Comparison of ENCODE assay signal across 1 cellular context in the genomic region with DNA sequence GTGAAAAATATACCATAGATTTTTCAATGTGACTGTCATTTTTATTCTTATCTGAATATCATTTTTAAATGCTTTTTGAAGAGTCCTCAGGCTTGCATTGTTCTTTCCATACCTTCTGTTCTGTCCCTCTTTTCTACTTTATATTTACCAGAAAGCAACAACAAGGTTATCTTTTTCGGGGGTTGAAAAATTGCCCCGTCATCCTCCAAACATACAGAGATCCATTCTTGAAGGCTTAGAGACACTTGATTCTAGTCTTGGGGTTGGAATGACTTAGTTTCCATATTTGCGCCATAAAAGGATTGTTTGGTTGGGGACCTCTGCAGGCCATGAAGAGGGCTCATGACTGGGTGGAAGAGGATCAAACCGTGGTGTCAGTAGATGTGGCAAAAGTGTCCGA.
TF ChIP-seq lines count a peak whose summit lies in the region.

No MANE protein-coding gene starts in this region.

TF ChIP-seq in K562, 482 proteins besides CTCF, POLR2A, EP300 and RAD21 (continued from another document):
- TF ChIP-seq ZNF316 (IDR thresholded peaks at IDR 0.05) (peak; percentile 48; the same call in 1 of the 2 replicates), YY1 (IDR thresholded peaks at IDR 0.05; ENCODE audit: borderline replicate concordance in 1 of 3, control insufficient read depth in 1 of 3, extremely low read depth in 1 of 3, insufficient read depth in 3 of 3, insufficient read length in 1 of 3, insufficient replicate concordance in 2 of 3, low read depth in 1 of 3, low read length in 2 of 3) (no peak), NFE2L1 (tag; IDR thresholded peaks at IDR 0.05; ENCODE audit: borderline replicate concordance, low read depth) (peak; percentile 71)
